In the genomic region with DNA sequence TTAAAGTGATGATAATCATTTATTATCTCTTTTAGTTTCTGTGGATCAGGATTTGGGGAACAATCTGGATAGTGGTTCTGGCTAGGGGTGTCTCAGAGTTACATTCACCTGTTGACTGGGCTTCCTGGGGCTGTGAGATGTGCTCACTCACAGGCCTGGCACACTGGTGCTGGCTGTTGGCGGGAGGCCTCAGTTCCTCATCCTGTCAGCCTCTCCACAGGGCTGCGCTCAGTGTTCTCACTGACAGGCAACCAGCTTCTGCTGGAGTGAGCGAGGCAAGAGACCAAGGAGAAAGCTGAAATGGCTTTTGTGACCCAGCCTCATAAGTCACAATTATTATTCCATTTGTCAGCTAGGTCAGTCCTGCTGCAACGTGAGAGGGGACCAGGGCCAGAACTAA, we compare ENCODE assay signal across 27 cellular contexts.
"Had no signal": no experiment of that assay in that cellular context is flagged by ENCODE, and none has a peak within 500 bp of the region (broad histone marks: within the 10 kb centered on the region; RNA-seq: fewer than 3 reads in every experiment).

No MANE protein-coding gene starts in this region.

- H3K27me3 ChIP-seq: brain microvascular endothelial cell, esophagus muscularis mucosa, gastroesophageal sphincter had no signal

- H3K27ac ChIP-seq: brain microvascular endothelial cell, esophagus muscularis mucosa, gastroesophageal sphincter had no signal

- DNase-seq: activated CD4-positive, alpha-beta memory T cell treated with anti-CD3 and anti-CD28 coated beads for 36 hours; activated CD4-positive, alpha-beta T cell treated with anti-CD3 and anti-CD28 coated beads for 36 hours; activated CD4-positive, alpha-beta T cell treated with anti-CD3 and anti-CD28 coated beads, Interleukin-2, amount 10 ng/mL, durations not matched to agents 24 days and 14 days; activated CD4-positive, CD25-positive, alpha-beta regulatory T cell; activated CD4-positive, CD25-positive, alpha-beta regulatory T cell treated with anti-CD3 and anti-CD28 coated beads, Interleukin-2, amount 50 U/mL, for 72 hours; activated CD8-positive, alpha-beta memory T cell treated with anti-CD3 and anti-CD28 coated beads, Interleukin-2, amount 10 ng/mL, durations not matched to agents 7 days and 5 days; activated CD8-positive, alpha-beta memory T cell treated with anti-CD3 and anti-CD28 coated beads, Interleukin-2, amount 50 U/mL, for 4 hours; activated CD8-positive, alpha-beta T cell treated with anti-CD3 and anti-CD28 coated beads, Interleukin-2, amount 10 ng/mL, durations not matched to agents 7 days and 5 days; activated effector memory CD4-positive, alpha-beta T cell treated with anti-CD3 and anti-CD28 coated beads, Interleukin-2, amount 50 U/mL, for 16 hours; activated naive CD4-positive, alpha-beta T cell treated with anti-CD3 and anti-CD28 coated beads for 36 hours; activated naive CD8-positive, alpha-beta T cell treated with anti-CD3 and anti-CD28 coated beads, Interleukin-2, amount 10 ng/mL, durations not matched to agents 7 days and 5 days; activated T-cell treated with anti-CD3 and anti-CD28 coated beads, Interleukin-2, amount 50 U/mL, for 1 hour; activated T-cell treated with anti-CD3 and anti-CD28 coated beads, Interleukin-2, amount 50 U/mL, for 48 hours; anterior cingulate cortex; brain microvascular endothelial cell; cortex of kidney; dermis blood vessel endothelial cell; effector CD4-positive, alpha-beta T cell; effector memory CD8-positive, alpha-beta T cell; erythroblast; foreskin melanocyte; hypothalamus; T-helper 17 cell; T1000 had no signal

- ATAC-seq: activated CD4-positive, alpha-beta T cell treated with anti-CD3 and anti-CD28 coated beads for 36 hours; activated CD8-positive, alpha-beta memory T cell treated with anti-CD3 and anti-CD28 coated beads, Interleukin-2, amount 10 ng/mL, durations not matched to agents 7 days and 5 days; activated CD8-positive, alpha-beta T cell treated with anti-CD3 and anti-CD28 coated beads, Interleukin-2, amount 10 ng/mL, durations not matched to agents 7 days and 5 days; activated naive CD4-positive, alpha-beta T cell treated with anti-CD3 and anti-CD28 coated beads, Interleukin-2, amount 50 U/mL, for 72 hours; effector memory CD8-positive, alpha-beta T cell; gastroesophageal sphincter; T-helper 17 cell had no signal

- H3K9me3 ChIP-seq: esophagus muscularis mucosa, gastroesophageal sphincter had no signal

- H3K4me3 ChIP-seq: esophagus muscularis mucosa, gastroesophageal sphincter had no signal

- H3K36me3 ChIP-seq: brain microvascular endothelial cell, esophagus muscularis mucosa, gastroesophageal sphincter had no signal
